In the genomic region with DNA sequence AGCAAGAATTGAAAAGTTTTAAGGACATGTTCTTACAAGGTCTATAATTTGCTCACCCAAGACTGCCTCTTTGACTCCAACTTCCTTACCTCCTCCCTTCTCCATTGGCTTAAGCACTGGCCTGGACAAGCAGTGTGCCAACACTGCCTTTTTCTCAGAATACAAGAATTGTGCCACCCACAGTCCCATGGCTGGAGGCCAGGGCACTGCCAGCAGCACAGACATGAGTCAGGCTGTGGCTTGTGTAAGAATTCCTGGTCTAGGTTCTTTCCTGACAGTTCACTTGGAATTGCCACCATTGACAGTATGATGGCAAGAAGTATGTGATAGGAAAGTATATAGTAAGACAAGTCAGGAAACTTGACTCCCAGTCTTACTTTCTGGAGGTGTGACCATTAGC, we compare ENCODE assay signal across 9 cellular contexts.
A peak's percentile ranks its signal among the peaks of the same experiment; 100 is the strongest.
DNase-seq lines count a peak whose midpoint lies in the region; ATAC-seq and TF ChIP-seq lines count a peak whose summit lies in the region.
"Had no signal": no experiment of that assay in that cellular context is flagged by ENCODE, and none has a peak within 500 bp of the region (broad histone marks: within the 10 kb centered on the region; RNA-seq: fewer than 3 reads in every experiment).

No MANE protein-coding gene starts in this region.

- POLR2A ChIA-PET in activated CD4-positive, alpha-beta T cell treated with anti-CD3 and anti-CD28 coated beads, Interleukin-2, amount 10 ng/mL, durations not matched to agents 7 days and 5 days (lab: Charles Lee): no interaction called here

- H3K4me1 Mint-ChIP-seq in dendritic cell treated with granulocyte-macrophage colony-stimulating factor and Interleukin-4, amounts not matched to agents 40 ng/mL and 50 ng/mL, for 4 days (ENCODE audit: low read depth): peaks cover 44% of the 10 kb centered on the region
- no peaks in the 10 kb centered on the region for H3K4me1 Mint-ChIP-seq in activated CD4-positive, alpha-beta T cell treated with anti-CD3 and anti-CD28 coated beads, Interleukin-2, amount 10 ng/mL, durations not matched to agents 7 days and 5 days
- H3K4me1 Mint-ChIP-seq: central memory CD8-positive, alpha-beta T cell had no signal

- H3K27me3 ChIP-seq in MG63 (no peaks in the 10 kb centered on the region), upper lobe of right lung (no peaks in the 10 kb centered on the region)
- H3K27me3 ChIP-seq: neural progenitor cell had no signal

- H3K27ac Mint-ChIP-seq in dendritic cell treated with granulocyte-macrophage colony-stimulating factor and Interleukin-4, amounts not matched to agents 40 ng/mL and 50 ng/mL, for 4 days: peak overlapping the region; percentile 53
- H3K27ac Mint-ChIP-seq in activated CD4-positive, alpha-beta T cell treated with anti-CD3 and anti-CD28 coated beads, Interleukin-2, amount 10 ng/mL, durations not matched to agents 7 days and 5 days: no peak overlapping the region
- H3K27ac Mint-ChIP-seq: neural progenitor cell had no signal

- TF ChIP-seq CTCF in lower leg skin (IDR thresholded peaks at IDR 0.05) (no peak), upper lobe of right lung (IDR thresholded peaks at IDR 0.05) (no peak)

- DNase-seq in MG63 (peak; percentile 98), lower leg skin (ENCODE audit: low spot score in 2 of 2) (peak; percentile 85 to 92), upper lobe of right lung (peak; percentile 91), OCI-M1 (lab: John Stamatoyannopoulos, UW) (no peak), NCI-H1048 (lab: John Stamatoyannopoulos, UW) (no peak)
- no peak for DNase-seq in activated CD4-positive, alpha-beta T cell treated with anti-CD3 and anti-CD28 coated beads, Interleukin-2, amount 10 ng/mL, durations not matched to agents 7 days and 5 days

- H3K4me3 ChIP-seq in MG63: no peak overlapping the region
- no peak overlapping the region for H3K4me3 ChIP-seq in lower leg skin (ENCODE audit: low read depth, poor library complexity, severe bottlenecking)
- H3K4me3 ChIP-seq in upper lobe of right lung: no peak overlapping the region
- H3K4me3 ChIP-seq: neural progenitor cell had no signal

- peaks cover 6% of the 10 kb centered on the region for H3K9me3 Mint-ChIP-seq in dendritic cell treated with granulocyte-macrophage colony-stimulating factor and Interleukin-4, amounts not matched to agents 40 ng/mL and 50 ng/mL, for 4 days
- no peaks in the 10 kb centered on the region for H3K9me3 Mint-ChIP-seq in activated CD4-positive, alpha-beta T cell treated with anti-CD3 and anti-CD28 coated beads, Interleukin-2, amount 10 ng/mL, durations not matched to agents 7 days and 5 days
- H3K9me3 Mint-ChIP-seq: central memory CD8-positive, alpha-beta T cell had no signal

- peak; percentile 97 for ATAC-seq in upper lobe of right lung

- H3K36me3 ChIP-seq in MG63: no peaks in the 10 kb centered on the region
- no peaks in the 10 kb centered on the region for H3K36me3 ChIP-seq in upper lobe of right lung
- H3K36me3 ChIP-seq: neural progenitor cell had no signal

- intact Hi-C loops in dendritic cell treated with granulocyte-macrophage colony-stimulating factor and Interleukin-4, amounts not matched to agents 40 ng/mL and 50 ng/mL, for 4 days (cut with micrococcal nuclease): loop anchor here (5.0 kb wide), 2 partner anchors 43 to 153 kb away; no protein-coding TSS in a partner anchor
- intact Hi-C loops in lower leg skin (cut with DNase I; ENCODE audit: low total_unique reads) (no loop called here), upper lobe of right lung (cut with DNase I) (no loop called here)

- CTCF ChIA-PET in activated CD4-positive, alpha-beta T cell treated with anti-CD3 and anti-CD28 coated beads, Interleukin-2, amount 10 ng/mL, durations not matched to agents 7 days and 5 days (lab: Charles Lee): no interaction called here

- H3K4me3 Mint-ChIP-seq in dendritic cell treated with granulocyte-macrophage colony-stimulating factor and Interleukin-4, amounts not matched to agents 40 ng/mL and 50 ng/mL, for 4 days: no peak overlapping the region
- no peak overlapping the region for H3K4me3 Mint-ChIP-seq in activated CD4-positive, alpha-beta T cell treated with anti-CD3 and anti-CD28 coated beads, Interleukin-2, amount 10 ng/mL, durations not matched to agents 7 days and 5 days
- H3K4me3 Mint-ChIP-seq: central memory CD8-positive, alpha-beta T cell; neural progenitor cell had no signal

- no peaks in the 10 kb centered on the region for H3K36me3 Mint-ChIP-seq in dendritic cell treated with granulocyte-macrophage colony-stimulating factor and Interleukin-4, amounts not matched to agents 40 ng/mL and 50 ng/mL, for 4 days (ENCODE audit: low read depth)
- H3K36me3 Mint-ChIP-seq in activated CD4-positive, alpha-beta T cell treated with anti-CD3 and anti-CD28 coated beads, Interleukin-2, amount 10 ng/mL, durations not matched to agents 7 days and 5 days (ENCODE audit: low read depth): no peaks in the 10 kb centered on the region

- TF ChIP-seq POLR2A in lower leg skin (IDR thresholded peaks at IDR 0.05): no peak

- no peak overlapping the region for H3K27ac ChIP-seq in upper lobe of right lung
- H3K27ac ChIP-seq: neural progenitor cell had no signal

- H3K9me3 ChIP-seq in MG63 (no peaks in the 10 kb centered on the region), upper lobe of right lung (no peaks in the 10 kb centered on the region)

- no peaks in the 10 kb centered on the region for H3K4me1 ChIP-seq in upper lobe of right lung
- H3K4me1 ChIP-seq: neural progenitor cell had no signal

- H3K27me3 Mint-ChIP-seq in dendritic cell treated with granulocyte-macrophage colony-stimulating factor and Interleukin-4, amounts not matched to agents 40 ng/mL and 50 ng/mL, for 4 days: no peaks in the 10 kb centered on the region
- H3K27me3 Mint-ChIP-seq in activated CD4-positive, alpha-beta T cell treated with anti-CD3 and anti-CD28 coated beads, Interleukin-2, amount 10 ng/mL, durations not matched to agents 7 days and 5 days: no peaks in the 10 kb centered on the region

Comparison
In these comparisons a context has a peak if more than half of its experiments do, and no peak if none do; other contexts are left out.
1. DNase-seq: peak in MG63 (single experiment), lower leg skin (2 of 2) and upper lobe of right lung (single experiment); none in OCI-M1 (single experiment), activated CD4-positive, alpha-beta T cell treated with anti-CD3 and anti-CD28 coated beads, Interleukin-2, amount 10 ng/mL, durations not matched to agents 7 days and 5 days (single experiment) and NCI-H1048 (single experiment).